Comparison of ENCODE assay signal across 1 cellular context in genomic region chr16:3144331-3144881, GRCh38.
TF ChIP-seq lines count a peak whose summit lies in the region.

No MANE protein-coding gene starts in this region.

TF ChIP-seq in H1, 55 proteins besides CTCF, POLR2A, EP300 and RAD21:
- no peak for TF ChIP-seq USF2 (IDR thresholded peaks at IDR 0.05; ENCODE audit: low read length)
- TF ChIP-seq EZH2 (IDR thresholded peaks at IDR 0.05; ENCODE audit: low read depth, low read length, severe bottlenecking): no peak
- TF ChIP-seq CHD7 (IDR thresholded peaks at IDR 0.05; ENCODE audit: insufficient replicate concordance, low read length): no peak
- TF ChIP-seq HDAC6 (IDR thresholded peaks at IDR 0.05; ENCODE audit: low read depth, low read length): no peak
- TF ChIP-seq PHF8 (conservative IDR thresholded peaks at IDR 0.05; ENCODE audit: low read depth, low read length): no peak
- no peak for TF ChIP-seq EGR1 (IDR thresholded peaks at IDR 0.05; ENCODE audit: borderline replicate concordance, low read depth, low read length)
- no peak for TF ChIP-seq ASH2L (IDR thresholded peaks at IDR 0.05; ENCODE audit: low read length)
- no peak for TF ChIP-seq SIRT6 (IDR thresholded peaks at IDR 0.05; ENCODE audit: low read length)
- TF ChIP-seq SUZ12 (IDR thresholded peaks at IDR 0.05; ENCODE audit: low read length): no peak
- no peak for TF ChIP-seq SRF (IDR thresholded peaks at IDR 0.05; ENCODE audit: low read depth, low read length)
- no peak for TF ChIP-seq TBP (IDR thresholded peaks at IDR 0.05; ENCODE audit: low read depth, low read length)
- no peak for TF ChIP-seq TEAD4 (IDR thresholded peaks at IDR 0.05; ENCODE audit: low read depth, low read length)
- no peak for TF ChIP-seq GTF2F1 (IDR thresholded peaks at IDR 0.05; ENCODE audit: borderline replicate concordance, low read depth, low read length)
- TF ChIP-seq MAFK (IDR thresholded peaks at IDR 0.05; ENCODE audit: low read depth, low read length): no peak
- TF ChIP-seq RFX5 (IDR thresholded peaks at IDR 0.05; ENCODE audit: borderline replicate concordance, low read depth, low read length): no peak
- no peak for TF ChIP-seq TAF1 (IDR thresholded peaks at IDR 0.05; ENCODE audit: low read depth, low read length)
- TF ChIP-seq BACH1 (IDR thresholded peaks at IDR 0.05; ENCODE audit: low read length): no peak
- no peak for TF ChIP-seq KDM5A (IDR thresholded peaks at IDR 0.05; ENCODE audit: low read length)
- TF ChIP-seq SP2 (IDR thresholded peaks at IDR 0.05; ENCODE audit: low read length): no peak
